In the genomic region with DNA sequence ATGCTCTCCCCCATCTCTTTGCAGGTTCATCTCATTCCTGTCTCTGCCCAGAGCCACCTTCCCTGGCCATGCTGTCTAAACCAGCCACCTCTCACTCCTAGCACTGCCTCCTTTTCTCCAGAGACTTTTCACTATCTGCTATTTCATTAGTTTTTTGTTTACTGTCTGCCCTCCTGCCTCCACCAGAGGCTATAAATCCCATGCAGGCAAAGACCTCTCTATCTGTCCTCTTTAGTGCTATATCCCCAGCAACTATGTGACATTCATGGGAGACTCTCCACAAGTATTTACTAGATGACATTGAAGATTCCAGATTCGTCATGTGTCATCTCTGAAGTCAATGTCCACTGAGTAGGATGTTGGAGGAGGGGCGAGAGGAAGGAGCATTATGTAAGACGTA, we compare ENCODE assay signal across 1 cellular context.
TF ChIP-seq lines count a peak whose summit lies in the region.

No MANE protein-coding gene starts in this region.

TF ChIP-seq in IMR-90, 13 proteins besides CTCF, POLR2A, EP300 and RAD21 (continued from another document):
- TF ChIP-seq NFE2L2 (IDR thresholded peaks at IDR 0.05; ENCODE audit: low read depth, low read length) (no peak), BHLHE40 (IDR thresholded peaks at IDR 0.05; ENCODE audit: low read depth, low read length) (no peak), SMC3 (IDR thresholded peaks at IDR 0.05; ENCODE audit: low read depth, low read length) (no peak), RCOR1 (IDR thresholded peaks at IDR 0.05; ENCODE audit: insufficient replicate concordance, low read length) (no peak), MAZ (IDR thresholded peaks at IDR 0.05; ENCODE audit: borderline replicate concordance, low read depth, low read length) (no peak), RFX5 (IDR thresholded peaks at IDR 0.05; ENCODE audit: low read depth, low read length) (no peak), CHD1 (IDR thresholded peaks at IDR 0.05; ENCODE audit: low read depth, low read length) (no peak), MAFK (IDR thresholded peaks at IDR 0.05; ENCODE audit: low read depth, low read length) (no peak)
- TF ChIP-seq, protein P1, sequence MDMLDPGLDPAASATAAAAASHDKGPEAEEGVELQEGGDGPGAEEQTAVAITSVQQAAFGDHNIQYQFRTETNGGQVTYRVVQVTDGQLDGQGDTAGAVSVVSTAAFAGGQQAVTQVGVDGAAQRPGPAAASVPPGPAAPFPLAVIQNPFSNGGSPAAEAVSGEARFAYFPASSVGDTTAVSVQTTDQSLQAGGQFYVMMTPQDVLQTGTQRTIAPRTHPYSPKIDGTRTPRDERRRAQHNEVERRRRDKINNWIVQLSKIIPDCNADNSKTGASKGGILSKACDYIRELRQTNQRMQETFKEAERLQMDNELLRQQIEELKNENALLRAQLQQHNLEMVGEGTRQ (IDR thresholded peaks at IDR 0.05; ENCODE audit: low read depth, low read length): no peak
- TF ChIP-seq, protein P2, sequence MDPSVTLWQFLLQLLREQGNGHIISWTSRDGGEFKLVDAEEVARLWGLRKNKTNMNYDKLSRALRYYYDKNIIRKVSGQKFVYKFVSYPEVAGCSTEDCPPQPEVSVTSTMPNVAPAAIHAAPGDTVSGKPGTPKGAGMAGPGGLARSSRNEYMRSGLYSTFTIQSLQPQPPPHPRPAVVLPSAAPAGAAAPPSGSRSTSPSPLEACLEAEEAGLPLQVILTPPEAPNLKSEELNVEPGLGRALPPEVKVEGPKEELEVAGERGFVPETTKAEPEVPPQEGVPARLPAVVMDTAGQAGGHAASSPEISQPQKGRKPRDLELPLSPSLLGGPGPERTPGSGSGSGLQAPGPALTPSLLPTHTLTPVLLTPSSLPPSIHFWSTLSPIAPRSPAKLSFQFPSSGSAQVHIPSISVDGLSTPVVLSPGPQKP (IDR thresholded peaks at IDR 0.05; ENCODE audit: borderline replicate concordance, low read depth, low read length): no peak
TF ChIP-seq in IMR-90: peak in this region for 0.
